In genomic region chr2:229153307-229153706, GRCh38 we compare ENCODE assay signal across 16 cellular contexts.
DNase-seq lines count a peak whose midpoint lies in the region; ATAC-seq, FAIRE-seq and TF ChIP-seq lines count a peak whose summit lies in the region.
"Had no signal": no experiment of that assay in that cellular context is flagged by ENCODE, and none has a peak within 500 bp of the region (broad histone marks: within the 10 kb centered on the region; RNA-seq: fewer than 3 reads in every experiment).

No MANE protein-coding gene starts in this region.

- H3K36me3 Mint-ChIP-seq in brain: peaks cover 37% of the 10 kb centered on the region
- H3K36me3 Mint-ChIP-seq: CD8-positive, alpha-beta T cell had no signal

- peak overlapping the region in 3 of 5 experiments; percentile 87 to 98 (median 93) for H3K27ac Mint-ChIP-seq in brain
- H3K27ac Mint-ChIP-seq: CD8-positive, alpha-beta T cell; H9 had no signal

- no peaks in the 10 kb centered on the region for H3K9me3 Mint-ChIP-seq in brain
- H3K9me3 Mint-ChIP-seq: CD8-positive, alpha-beta T cell; H9 had no signal

- H3K4me1 Mint-ChIP-seq in brain: peaks cover 37% of the 10 kb centered on the region
- H3K4me1 Mint-ChIP-seq: H9 had no signal

- TF ChIP-seq CTCF in brain (conservative IDR thresholded peaks at IDR 0.05): no peak

- FAIRE-seq in urothelium cell line (lab: Jason Lieb, UNC): no peak

- H3K27me3 Mint-ChIP-seq in brain: no peaks in the 10 kb centered on the region

- intact Hi-C loops in left cardiac atrium (cut with DNase I): no loop called here

- ATAC-seq in left cardiac atrium: no peak
- ATAC-seq: CD8-positive, alpha-beta T cell; PC-3 had no signal

- peak overlapping the region in 2 of 5 experiments; percentile 5 to 11 for H3K4me3 Mint-ChIP-seq in brain
- H3K4me3 Mint-ChIP-seq: CD8-positive, alpha-beta T cell; H9 had no signal

- DNase-seq in M059J (ENCODE audit: low read depth) (peak; percentile 32), mucosa of gallbladder (ENCODE audit: low spot score) (peak; percentile 49), urothelium cell line (ENCODE audit: low spot score) (peak; percentile 10), left cardiac atrium (no peak), kidney glomerular epithelial cell (lab: John Stamatoyannopoulos, UW) (no peak), DMS53 treated with DMSO at 0.1 percent for 48 hours (lab: John Stamatoyannopoulos, UW; ENCODE audit: unreplicated experiment) (no peak)
- DNase-seq: Calu3; CD8-positive, alpha-beta T cell; DMS53; H9; NCI-H1417 treated with DMSO at 0.1 percent for 48 hours; NCI-H1930; NCI-H524 treated with DMSO at 0.1 percent for 48 hours; PC-3; SIG-M5 had no signal

Comparison
In these comparisons a context has a peak if more than half of its experiments do, and no peak if none do; other contexts are left out.
1. DNase-seq: peak in M059J (single experiment), mucosa of gallbladder (single experiment) and urothelium cell line (single experiment); none in left cardiac atrium (single experiment), kidney glomerular epithelial cell (single experiment) and DMS53 treated with DMSO at 0.1 percent for 48 hours (single experiment).